Comparison of ENCODE assay signal across 8 cellular contexts in the genomic region with DNA sequence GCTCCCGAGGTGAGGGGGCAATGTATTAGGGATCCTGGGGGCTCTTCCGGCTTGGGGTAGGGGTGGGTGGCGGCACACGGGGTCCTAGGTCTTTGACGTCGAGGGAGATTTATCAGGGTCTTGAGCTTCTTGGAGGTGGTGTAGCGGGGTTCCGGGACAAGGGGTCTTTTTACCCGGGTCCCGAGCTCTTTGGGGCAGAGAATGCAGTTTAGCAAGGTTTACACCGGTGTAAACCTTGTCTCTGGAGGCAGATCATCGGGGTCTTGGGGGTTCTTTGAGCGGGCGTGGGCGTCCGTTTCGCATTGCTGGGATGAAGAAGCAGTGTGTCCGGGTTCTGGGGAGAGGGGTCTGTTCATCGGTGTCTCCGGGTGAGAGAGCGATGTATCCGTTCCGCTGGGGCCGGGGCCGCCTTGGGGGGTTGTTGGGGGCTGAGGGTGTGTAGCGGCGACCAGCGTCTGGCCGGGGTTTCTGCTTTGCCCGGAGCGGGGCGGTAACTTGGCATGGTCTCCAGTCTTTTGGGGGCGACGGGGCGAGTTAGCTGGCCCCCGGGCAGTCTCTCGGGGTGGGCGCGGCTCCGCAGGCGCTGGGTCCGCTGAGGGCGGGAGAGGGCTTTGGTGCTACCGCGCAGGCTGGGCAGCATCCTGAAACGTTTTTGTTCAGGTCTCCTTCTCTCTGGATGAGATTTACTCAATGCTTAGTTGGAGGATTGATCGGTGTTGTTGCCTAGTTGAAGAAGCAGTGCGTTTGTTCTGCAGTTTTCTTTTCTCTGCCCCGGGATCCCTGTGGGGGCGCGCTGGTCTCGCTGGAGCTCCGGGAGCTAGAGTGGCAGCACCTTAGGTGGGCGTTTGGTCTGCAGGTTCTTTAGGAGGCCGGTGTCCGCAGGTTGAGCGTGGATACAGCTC. TPM values are rescaled to one million over a fixed set of nuclear protein-coding genes. Genes with fewer than 3 reads are reported as not detected.
DNase-seq lines count a peak whose midpoint lies in the region; ATAC-seq and TF ChIP-seq lines count a peak whose summit lies in the region.

No MANE protein-coding gene starts in this region.

- CTCF ChIA-PET in WTC11 (lab: Charles Lee), result interaction anchor here (0.6 to 2.1 kb wide), 18 partner anchors 18 to 301 kb away, joined by 3 to 16 read pairs (median 4); no protein-coding TSS in a partner anchor

- POLR2A ChIA-PET in WTC11 (lab: Charles Lee), result interaction anchor here (1.2 to 1.4 kb wide), 2 partner anchors 42 to 68 kb away, joined by 3 to 4 read pairs; no protein-coding TSS in a partner anchor

- H3K4me1 Mint-ChIP-seq in WTC11, result peaks cover 28% of the 10 kb centered on the region

- ATAC-seq in WTC11 (no peak), GM18907 (IDR thresholded peaks at IDR 0.05; ENCODE audit: unreplicated experiment) (no peak), HG03460 (IDR thresholded peaks at IDR 0.05; ENCODE audit: unreplicated experiment) (no peak)

- in situ Hi-C loops in KBM-7 (cut with MboI; ENCODE audit: low pct_unique_long_range_greater_than_20kb, low sequenced_read_pairs), result no loop called here

- H3K4me3 Mint-ChIP-seq in WTC11, result peak overlapping the region; percentile 95

- TF ChIP-seq CTCF in WTC11 (IDR thresholded peaks at IDR 0.05) (no peak), choroid plexus epithelial cell (conservative IDR thresholded peaks at IDR 0.05; ENCODE audit: low read depth, low read length) (peak; percentile 50)

- H3K36me3 Mint-ChIP-seq in WTC11, result no peaks in the 10 kb centered on the region

- H3K9me3 Mint-ChIP-seq in WTC11, result no peaks in the 10 kb centered on the region

- H3K4me3 ChIP-seq in choroid plexus epithelial cell (ENCODE audit: low read depth, low read length), result peak overlapping the region; percentile 84

- DNase-seq in DMS114 treated with DMSO at 0.1 percent for 48 hours (lab: John Stamatoyannopoulos, UW; ENCODE audit: unreplicated experiment) (peak; percentile 59), KBM-7 (peak; percentile 76), WTC11 (ENCODE audit: low spot score) (peak; percentile 48), choroid plexus epithelial cell (ENCODE audit: low read depth) (peak; percentile 44), kidney tubule cell (ENCODE audit: low spot score) (peak; percentile 40)
- DNase-seq in stimulated activated CD4-positive, alpha-beta T cell treated with anti-CD3 and anti-CD28 coated beads, Interleukin-15, amount 100 ng/mL, for 24 hours, result peak; percentile 37

- no peak overlapping the region for H3K27ac Mint-ChIP-seq in WTC11

- peaks cover 17% of the 10 kb centered on the region for H3K27me3 Mint-ChIP-seq in WTC11 (ENCODE audit: low read depth)

TF ChIP-seq in WTC11, 78 proteins besides CTCF, POLR2A, EP300 and RAD21:
- TF ChIP-seq, protein P1, sequence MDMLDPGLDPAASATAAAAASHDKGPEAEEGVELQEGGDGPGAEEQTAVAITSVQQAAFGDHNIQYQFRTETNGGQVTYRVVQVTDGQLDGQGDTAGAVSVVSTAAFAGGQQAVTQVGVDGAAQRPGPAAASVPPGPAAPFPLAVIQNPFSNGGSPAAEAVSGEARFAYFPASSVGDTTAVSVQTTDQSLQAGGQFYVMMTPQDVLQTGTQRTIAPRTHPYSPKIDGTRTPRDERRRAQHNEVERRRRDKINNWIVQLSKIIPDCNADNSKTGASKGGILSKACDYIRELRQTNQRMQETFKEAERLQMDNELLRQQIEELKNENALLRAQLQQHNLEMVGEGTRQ (CRISPR knock-in tag; IDR thresholded peaks at IDR 0.05), result no peak
- TF ChIP-seq NR3C1 (CRISPR knock-in tag; conservative IDR thresholded peaks at IDR 0.05; ENCODE audit: low read depth) (no peak), ZNF219 (CRISPR knock-in tag; IDR thresholded peaks at IDR 0.05; ENCODE audit: borderline replicate concordance) (no peak), HMGA2 (CRISPR knock-in tag; IDR thresholded peaks at IDR 0.05) (no peak), JAZF1 (CRISPR knock-in tag; IDR thresholded peaks at IDR 0.05) (no peak), TEAD1 (CRISPR knock-in tag; IDR thresholded peaks at IDR 0.05) (0 out of 2 replicates have a peak, but pooled peaks have one; percentile 30)
- TF ChIP-seq, protein P2, sequence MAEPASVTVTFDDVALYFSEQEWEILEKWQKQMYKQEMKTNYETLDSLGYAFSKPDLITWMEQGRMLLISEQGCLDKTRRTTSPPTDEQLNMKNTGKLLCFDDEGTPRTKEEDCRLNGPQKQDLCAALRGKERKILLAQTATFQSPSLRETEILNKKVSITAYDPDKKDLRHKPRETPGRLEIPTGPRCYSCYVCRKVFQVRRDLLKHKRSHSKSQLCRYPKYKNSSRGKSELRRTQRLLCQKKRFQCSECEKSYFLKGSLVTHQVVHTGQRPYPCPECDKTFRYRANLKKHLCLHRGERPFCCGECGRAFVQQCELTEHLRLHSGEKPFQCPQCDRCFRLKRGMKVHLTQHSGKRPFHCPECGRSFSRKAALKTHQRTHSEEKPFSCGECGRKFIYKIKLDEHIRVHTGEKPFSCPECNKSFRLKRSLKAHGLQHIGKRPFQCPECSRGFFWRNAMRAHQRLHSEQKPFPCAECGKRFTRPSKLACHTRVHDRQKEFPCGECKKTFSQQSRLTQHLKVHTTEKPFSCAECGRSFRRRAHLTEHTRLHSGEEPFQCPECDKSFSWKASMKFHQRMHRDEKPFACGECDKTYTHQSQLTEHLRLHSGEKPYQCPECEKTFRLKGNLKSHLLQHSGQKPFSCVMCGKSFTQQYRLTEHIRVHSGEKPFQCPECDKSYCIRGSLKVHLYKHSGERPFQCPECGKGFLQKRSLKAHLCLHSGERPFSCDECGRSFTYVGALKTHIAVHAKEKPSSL (CRISPR knock-in tag; conservative IDR thresholded peaks at IDR 0.05), result no peak
- TF ChIP-seq, protein P3, sequence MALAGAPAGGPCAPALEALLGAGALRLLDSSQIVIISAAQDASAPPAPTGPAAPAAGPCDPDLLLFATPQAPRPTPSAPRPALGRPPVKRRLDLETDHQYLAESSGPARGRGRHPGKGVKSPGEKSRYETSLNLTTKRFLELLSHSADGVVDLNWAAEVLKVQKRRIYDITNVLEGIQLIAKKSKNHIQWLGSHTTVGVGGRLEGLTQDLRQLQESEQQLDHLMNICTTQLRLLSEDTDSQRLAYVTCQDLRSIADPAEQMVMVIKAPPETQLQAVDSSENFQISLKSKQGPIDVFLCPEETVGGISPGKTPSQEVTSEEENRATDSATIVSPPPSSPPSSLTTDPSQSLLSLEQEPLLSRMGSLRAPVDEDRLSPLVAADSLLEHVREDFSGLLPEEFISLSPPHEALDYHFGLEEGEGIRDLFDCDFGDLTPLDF (CRISPR knock-in tag; IDR thresholded peaks at IDR 0.05), result no peak
TF ChIP-seq in WTC11: peak in this region for 1.

RNA-seq across cellular contexts. Expression of gene GLCE, which starts 0.8 kb away (rescaled TPM):
- total RNA-seq in WTC11 (2021), result 10.7 to 12.5 TPM (median 11.3 TPM) in 3 replicates
